15 cellular contexts compared by ENCODE assay signal in the genomic region with DNA sequence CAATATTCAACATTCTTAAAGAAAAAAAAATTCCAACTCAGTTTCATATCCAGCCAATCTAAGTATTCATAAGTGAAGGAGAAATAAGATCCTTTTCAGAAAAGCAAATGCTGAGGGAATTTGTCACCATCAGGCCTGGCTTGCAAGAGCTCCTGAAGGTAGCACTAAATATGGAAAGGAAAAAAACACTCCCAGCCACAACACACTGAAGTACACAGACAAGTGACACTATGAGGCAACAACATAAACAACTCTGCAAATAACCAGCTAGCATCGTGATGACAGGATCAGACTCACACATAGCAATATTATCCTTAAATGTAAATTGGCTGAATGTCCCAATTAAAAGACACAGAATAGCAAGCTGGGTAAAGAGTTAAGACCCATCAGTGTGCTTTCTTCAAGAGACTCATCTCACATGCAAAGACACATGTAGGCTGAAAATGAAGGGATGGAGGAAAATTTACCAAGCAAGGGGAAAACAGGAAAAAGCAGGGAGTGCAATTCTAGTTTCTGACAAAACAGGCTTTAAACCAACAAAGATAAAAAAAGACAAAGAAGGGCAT.
"Had no signal": no experiment of that assay in that cellular context is flagged by ENCODE, and none has a peak within 500 bp of the region (broad histone marks: within the 10 kb centered on the region; RNA-seq: fewer than 3 reads in every experiment).

No MANE protein-coding gene starts in this region.

- H3K27ac Mint-ChIP-seq: activated naive CD4-positive, alpha-beta T cell treated with anti-CD3 and anti-CD28 coated beads, Interleukin-2, amount 10 ng/mL, durations not matched to agents 7 days and 5 days; dendritic cell treated with granulocyte-macrophage colony-stimulating factor and Interleukin-4, amounts not matched to agents 40 ng/mL and 50 ng/mL, for 4 days; endodermal cell had no signal

- H3K9me3 Mint-ChIP-seq: central memory CD8-positive, alpha-beta T cell; dendritic cell treated with granulocyte-macrophage colony-stimulating factor and Interleukin-4, amounts not matched to agents 40 ng/mL and 50 ng/mL, for 4 days; endodermal cell had no signal

- H3K4me3 ChIP-seq: body of pancreas, lung, right lobe of liver, upper lobe of right lung had no signal

- H3K36me3 Mint-ChIP-seq: activated naive CD4-positive, alpha-beta T cell treated with anti-CD3 and anti-CD28 coated beads, Interleukin-2, amount 10 ng/mL, durations not matched to agents 7 days and 5 days had no signal

- H3K9me3 ChIP-seq: body of pancreas, right lobe of liver, upper lobe of right lung had no signal

- H3K4me3 Mint-ChIP-seq: dendritic cell treated with granulocyte-macrophage colony-stimulating factor and Interleukin-4, amounts not matched to agents 40 ng/mL and 50 ng/mL, for 4 days; endodermal cell had no signal

- H3K27me3 ChIP-seq: body of pancreas, right lobe of liver, upper lobe of right lung had no signal

- H3K36me3 ChIP-seq: right lobe of liver, upper lobe of right lung had no signal

- ATAC-seq: body of pancreas; naive thymus-derived CD4-positive, alpha-beta T cell; right lobe of liver; upper lobe of right lung had no signal

- DNase-seq: activated CD4-positive, alpha-beta memory T cell treated with anti-CD3 and anti-CD28 coated beads, Interleukin-2, amount 10 ng/mL, durations not matched to agents 7 days and 5 days; activated CD4-positive, alpha-beta T cell treated with anti-CD3 and anti-CD28 coated beads for 1 hour; activated CD8-positive, alpha-beta memory T cell treated with anti-CD3 and anti-CD28 coated beads, Interleukin-2, amount 50 U/mL, for 48 hours; activated naive CD4-positive, alpha-beta T cell treated with anti-CD3 and anti-CD28 coated beads, Interleukin-2, amount 10 ng/mL, durations not matched to agents 7 days and 5 days; body of pancreas; endodermal cell; glutamatergic neuron; naive thymus-derived CD4-positive, alpha-beta T cell; right lobe of liver; stimulated activated CD4-positive, alpha-beta T cell treated with anti-CD3 and anti-CD28 coated beads, Interleukin-2, amount 100 ng/mL, for 24 hours; stimulated activated naive CD4-positive, alpha-beta T cell treated with Interleukin-2 at 50 U/mL for 16 hours; upper lobe of right lung had no signal
